Comparison of ENCODE assay signal across 8 cellular contexts in genomic region chr10:111360260-111360925, GRCh38.
DNase-seq lines count a peak whose midpoint lies in the region; ATAC-seq, FAIRE-seq and TF ChIP-seq lines count a peak whose summit lies in the region.

No MANE protein-coding gene starts in this region.

- peaks cover 0 to 6% of the 10 kb centered on the region in 2 experiments; a peak in 1 of 5 replicates for H3K27me3 ChIP-seq in HepG2 (ENCODE audit: control insufficient read depth in 1 of 2, insufficient read depth in 2 of 2, low read length in 2 of 2)

- H3K4me2 ChIP-seq in HepG2 (ENCODE audit: low read depth, low read length) = no peak overlapping the region

- no peak overlapping the region for H2AFZ ChIP-seq in HepG2 (ENCODE audit: low read length)

- H3K9me3 ChIP-seq in HepG2 (ENCODE audit: low read length) = no peaks in the 10 kb centered on the region

- H3K4me1 ChIP-seq in HepG2 (ENCODE audit: insufficient read depth, low read length) = no peaks in the 10 kb centered on the region

- H3K9ac ChIP-seq in HepG2 (ENCODE audit: insufficient read depth, low read depth, low read length) = no peak overlapping the region

- in situ Hi-C loops in Caki2 (cut with HindIII; ENCODE audit: low pct_unique_long_range_greater_than_20kb, low sequenced_read_pairs) (no loop called here), HepG2 (cut with HindIII; ENCODE audit: extremely low pct_ligation_motif_present, low pct_unique_long_range_greater_than_20kb) (loop anchor here (25.0 kb wide), 1 partner anchor 623 kb away; no protein-coding TSS in a partner anchor)

- H3K36me3 ChIP-seq in HepG2 (replicated peaks in 1 of 2; ENCODE audit: control insufficient read depth in 1 of 2, insufficient read depth in 2 of 2, low read length in 2 of 2) = no peaks in the 10 kb centered on the region

- CTCF ChIA-PET in HepG2 (lab: Yijun Ruan, JAX; ENCODE audit: low intra/inter-chr PET ratio, low total read pairs) = no interaction called here

- peak; percentile 76 for FAIRE-seq in HepG2 (lab: Jason Lieb, UNC)

- intact Hi-C loops in HepG2 (cut with micrococcal nuclease; ENCODE audit: unreplicated experiment) = loop anchor here (1.0 to 5.0 kb wide), 2 partner anchors 614 to 957 kb away; no protein-coding TSS in a partner anchor

- TF ChIP-seq CTCF in HepG2 (CRISPR knock-in tag; IDR thresholded peaks at IDR 0.05) = peak; percentile 78

- peak; percentile 98 for ATAC-seq in GM18868 (IDR thresholded peaks at IDR 0.05; ENCODE audit: unreplicated experiment)
- peak; percentile 86 for ATAC-seq in HG03039 (IDR thresholded peaks at IDR 0.05; ENCODE audit: unreplicated experiment)
- ATAC-seq in HepG2 = peak; percentile 100

- no TSS peak for BruUV-seq in HepG2 (replicated peaks; lab: Mats Ljungman, UMichigan)

- DNase-seq in Caki2 (ENCODE audit: low read depth) (peak; percentile 29), NCI-H187 treated with DMSO at 0.1 percent for 48 hours (lab: John Stamatoyannopoulos, UW) (peak; percentile 18), astrocyte of the hippocampus (ENCODE audit: low read depth, low spot score) (peak; percentile 40), HepG2 (ENCODE audit: low spot score) (peak; percentile 69), NK-92 (lab: John Stamatoyannopoulos, UW; ENCODE audit: unreplicated experiment) (no peak), NOMO-1 (lab: John Stamatoyannopoulos, UW; ENCODE audit: unreplicated experiment in 2 of 2) (no peak)

- no peak for TF ChIP-seq POLR2A in HepG2 (IDR thresholded peaks at IDR 0.05; ENCODE audit: insufficient read depth in 1 of 2, low read depth in 2 of 2, low read length in 2 of 2)

- POLR2A ChIA-PET in HepG2 (lab: Yijun Ruan, JAX) = no interaction called here

- WGBS in HepG2 (ENCODE audit: low lambda C conversion rate) = 8% methylated on average over 5 of the region's 5 CpGs

- no peaks in the 10 kb centered on the region for H4K20me1 ChIP-seq in HepG2 (ENCODE audit: insufficient read depth, low read length)

- H3K4me3 ChIP-seq in HepG2 (replicated peaks in 1 of 3; ENCODE audit: insufficient read depth in 1 of 3, low read depth in 2 of 3, low read length in 3 of 3) = no peak overlapping the region

- H3K27ac ChIP-seq in HepG2 (ENCODE audit: extremely low read length, insufficient read depth, low read length) = no peak overlapping the region

- TF ChIP-seq EP300 in HepG2 (IDR thresholded peaks at IDR 0.05; ENCODE audit: low read depth in 2 of 2, low read length in 2 of 2) (no peak), HepG2 (CRISPR knock-in tag; IDR thresholded peaks at IDR 0.05; ENCODE audit: borderline replicate concordance) (no peak)

- H3K79me2 ChIP-seq in HepG2 (ENCODE audit: insufficient read depth, low read length) = no peaks in the 10 kb centered on the region

- peak; percentile 77 for TF ChIP-seq RAD21 in HepG2 (CRISPR knock-in tag; IDR thresholded peaks at IDR 0.05)

TF ChIP-seq in HepG2, 621 proteins besides CTCF, POLR2A, EP300 and RAD21:
- TF ChIP-seq HOXA9 (CRISPR knock-in tag; IDR thresholded peaks at IDR 0.05; ENCODE audit: borderline replicate concordance) (no peak), STAG1 (CRISPR knock-in tag; IDR thresholded peaks at IDR 0.05) (peak; percentile 86), RAD51 (IDR thresholded peaks at IDR 0.05; ENCODE audit: borderline replicate concordance) (no peak), ZSCAN12 (CRISPR knock-in tag; IDR thresholded peaks at IDR 0.05) (no peak), GATAD1 (CRISPR knock-in tag; IDR thresholded peaks at IDR 0.05) (no peak), AGO1 (IDR thresholded peaks at IDR 0.05; ENCODE audit: low read depth, low read length, poor library complexity, severe bottlenecking) (no peak), SP1 (IDR thresholded peaks at IDR 0.05) (no peak), SP1 (CRISPR knock-in tag; IDR thresholded peaks at IDR 0.05) (no peak), XRCC5 (optimal IDR thresholded peaks at IDR 0.05; ENCODE audit: low read length) (peak; percentile 21), THAP8 (CRISPR knock-in tag; IDR thresholded peaks at IDR 0.05; ENCODE audit: borderline replicate concordance) (no peak), FOXC1 (CRISPR knock-in tag; IDR thresholded peaks at IDR 0.05; ENCODE audit: borderline replicate concordance) (no peak), PRDM4 (CRISPR knock-in tag; IDR thresholded peaks at IDR 0.05; ENCODE audit: borderline replicate concordance) (no peak), ZFP37 (CRISPR knock-in tag; IDR thresholded peaks at IDR 0.05; ENCODE audit: borderline replicate concordance) (no peak), PLSCR1 (CRISPR knock-in tag; IDR thresholded peaks at IDR 0.05; ENCODE audit: borderline replicate concordance) (no peak), E2F1 (CRISPR knock-in tag; IDR thresholded peaks at IDR 0.05) (no peak), HMGXB4 (CRISPR knock-in tag; IDR thresholded peaks at IDR 0.05; ENCODE audit: borderline replicate concordance in 1 of 2, low read depth in 1 of 2) (0 out of 4 replicates have a peak, but pooled peaks of 1 of the 2 experiments have one; percentile 42), SMC3 (IDR thresholded peaks at IDR 0.05; ENCODE audit: low read length) (peak; percentile 80), ZNF276 (CRISPR knock-in tag; IDR thresholded peaks at IDR 0.05; ENCODE audit: low read depth) (no peak), ZNF670 (CRISPR knock-in tag; IDR thresholded peaks at IDR 0.05; ENCODE audit: borderline replicate concordance) (no peak)

Comparison
In these comparisons a context has a peak if more than half of its experiments do, and no peak if none do; other contexts are left out.
1. DNase-seq: peak in Caki2 (single experiment), NCI-H187 treated with DMSO at 0.1 percent for 48 hours (single experiment), astrocyte of the hippocampus (single experiment) and HepG2 (single experiment); none in NK-92 (single experiment) and NOMO-1 (0 of 2).
2. Peak in every context shown above with its lines, with median percentiles within 50 percentile points of each other: ATAC-seq.